1 cellular context compared by ENCODE assay signal in genomic region chr11:2002042-2002776, GRCh38.
TF ChIP-seq lines count a peak whose summit lies in the region.

No MANE protein-coding gene starts in this region.

TF ChIP-seq in endothelial cell of umbilical vein, 7 proteins besides CTCF, POLR2A, EP300 and RAD21:
- TF ChIP-seq MAX (IDR thresholded peaks at IDR 0.05; ENCODE audit: insufficient read depth, insufficient read length) (no peak), EZH2 (IDR thresholded peaks at IDR 0.05; ENCODE audit: borderline replicate concordance, low read depth, low read length, severe bottlenecking) (no peak), FOS (IDR thresholded peaks at IDR 0.05; ENCODE audit: borderline replicate concordance, insufficient read depth, low read length) (no peak), GATA2 (IDR thresholded peaks at IDR 0.05; ENCODE audit: insufficient read depth, insufficient read length, low read depth, low read length) (no peak), POLR2AphosphoS5 (IDR thresholded peaks at IDR 0.05; ENCODE audit: insufficient read depth, low read depth, low read length) (no peak), JUN (IDR thresholded peaks at IDR 0.05; ENCODE audit: borderline replicate concordance, insufficient read depth, insufficient read length, low read depth) (no peak), MYC (IDR thresholded peaks at IDR 0.05; ENCODE audit: low read depth, low read length) (no peak)
